Comparison of ENCODE assay signal across 1 cellular context in the genomic region with DNA sequence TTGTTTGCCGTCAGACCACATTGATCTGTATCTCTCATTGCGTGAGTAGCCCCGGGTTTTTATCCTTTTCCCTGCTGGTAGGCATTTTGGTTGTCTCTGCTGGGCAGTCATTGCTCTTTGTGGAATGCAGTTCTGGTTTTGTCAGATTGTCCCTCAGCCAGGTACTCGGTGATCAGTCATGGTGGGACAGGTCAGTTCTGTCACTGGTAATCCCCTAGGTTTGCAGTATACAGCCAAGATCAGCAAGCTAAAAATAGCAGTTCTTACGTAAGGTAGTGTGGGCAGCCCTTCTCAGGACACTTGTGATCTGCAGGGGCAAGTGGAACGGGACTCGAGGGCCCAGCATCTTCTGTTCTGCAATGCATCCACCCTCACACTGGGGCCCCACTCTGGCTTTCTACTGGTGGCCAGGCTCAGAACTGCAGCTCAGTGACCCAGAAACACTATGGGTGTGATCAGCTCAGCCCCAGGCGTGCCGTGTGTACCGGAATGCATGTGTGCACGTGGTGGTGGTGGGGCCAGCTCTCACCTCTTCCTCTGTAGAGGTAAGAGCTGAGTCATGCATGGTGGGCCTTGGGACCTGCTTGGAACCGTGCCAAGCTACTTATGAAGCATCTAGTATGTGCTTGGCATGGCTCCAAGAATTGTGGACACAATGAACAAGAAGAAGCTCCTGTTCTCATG.
TF ChIP-seq lines count a peak whose summit lies in the region.

No MANE protein-coding gene starts in this region.

TF ChIP-seq in HEK293, 187 proteins besides CTCF, POLR2A, EP300 and RAD21 (continued from another document and continues in another):
- TF ChIP-seq, protein P1, sequence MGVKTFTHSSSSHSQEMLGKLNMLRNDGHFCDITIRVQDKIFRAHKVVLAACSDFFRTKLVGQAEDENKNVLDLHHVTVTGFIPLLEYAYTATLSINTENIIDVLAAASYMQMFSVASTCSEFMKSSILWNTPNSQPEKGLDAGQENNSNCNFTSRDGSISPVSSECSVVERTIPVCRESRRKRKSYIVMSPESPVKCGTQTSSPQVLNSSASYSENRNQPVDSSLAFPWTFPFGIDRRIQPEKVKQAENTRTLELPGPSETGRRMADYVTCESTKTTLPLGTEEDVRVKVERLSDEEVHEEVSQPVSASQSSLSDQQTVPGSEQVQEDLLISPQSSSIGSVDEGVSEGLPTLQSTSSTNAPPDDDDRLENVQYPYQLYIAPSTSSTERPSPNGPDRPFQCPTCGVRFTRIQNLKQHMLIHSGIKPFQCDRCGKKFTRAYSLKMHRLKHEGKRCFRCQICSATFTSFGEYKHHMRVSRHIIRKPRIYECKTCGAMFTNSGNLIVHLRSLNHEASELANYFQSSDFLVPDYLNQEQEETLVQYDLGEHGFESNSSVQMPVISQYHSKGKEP (tag by site-specific recombination; IDR thresholded peaks at IDR 0.05) = peak; percentile 72; the same call in 1 of the 2 replicates
- TF ChIP-seq, protein P2, sequence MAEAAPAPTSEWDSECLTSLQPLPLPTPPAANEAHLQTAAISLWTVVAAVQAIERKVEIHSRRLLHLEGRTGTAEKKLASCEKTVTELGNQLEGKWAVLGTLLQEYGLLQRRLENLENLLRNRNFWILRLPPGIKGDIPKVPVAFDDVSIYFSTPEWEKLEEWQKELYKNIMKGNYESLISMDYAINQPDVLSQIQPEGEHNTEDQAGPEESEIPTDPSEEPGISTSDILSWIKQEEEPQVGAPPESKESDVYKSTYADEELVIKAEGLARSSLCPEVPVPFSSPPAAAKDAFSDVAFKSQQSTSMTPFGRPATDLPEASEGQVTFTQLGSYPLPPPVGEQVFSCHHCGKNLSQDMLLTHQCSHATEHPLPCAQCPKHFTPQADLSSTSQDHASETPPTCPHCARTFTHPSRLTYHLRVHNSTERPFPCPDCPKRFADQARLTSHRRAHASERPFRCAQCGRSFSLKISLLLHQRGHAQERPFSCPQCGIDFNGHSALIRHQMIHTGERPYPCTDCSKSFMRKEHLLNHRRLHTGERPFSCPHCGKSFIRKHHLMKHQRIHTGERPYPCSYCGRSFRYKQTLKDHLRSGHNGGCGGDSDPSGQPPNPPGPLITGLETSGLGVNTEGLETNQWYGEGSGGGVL (tag by site-specific recombination; IDR thresholded peaks at IDR 0.05) = peak; percentile 65
- TF ChIP-seq, protein P3, sequence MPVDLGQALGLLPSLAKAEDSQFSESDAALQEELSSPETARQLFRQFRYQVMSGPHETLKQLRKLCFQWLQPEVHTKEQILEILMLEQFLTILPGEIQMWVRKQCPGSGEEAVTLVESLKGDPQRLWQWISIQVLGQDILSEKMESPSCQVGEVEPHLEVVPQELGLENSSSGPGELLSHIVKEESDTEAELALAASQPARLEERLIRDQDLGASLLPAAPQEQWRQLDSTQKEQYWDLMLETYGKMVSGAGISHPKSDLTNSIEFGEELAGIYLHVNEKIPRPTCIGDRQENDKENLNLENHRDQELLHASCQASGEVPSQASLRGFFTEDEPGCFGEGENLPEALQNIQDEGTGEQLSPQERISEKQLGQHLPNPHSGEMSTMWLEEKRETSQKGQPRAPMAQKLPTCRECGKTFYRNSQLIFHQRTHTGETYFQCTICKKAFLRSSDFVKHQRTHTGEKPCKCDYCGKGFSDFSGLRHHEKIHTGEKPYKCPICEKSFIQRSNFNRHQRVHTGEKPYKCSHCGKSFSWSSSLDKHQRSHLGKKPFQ (tag by site-specific recombination; IDR thresholded peaks at IDR 0.05) = peak; percentile 88
- TF ChIP-seq ZNF292 (tag by site-specific recombination; IDR thresholded peaks at IDR 0.05; ENCODE audit: borderline replicate concordance, low read depth) = no peak
- TF ChIP-seq ZNF311 (tag by site-specific recombination; IDR thresholded peaks at IDR 0.05; ENCODE audit: borderline replicate concordance) = peak; percentile 94; the same call in 1 of the 2 replicates
- no peak for TF ChIP-seq YY2 (tag by site-specific recombination; IDR thresholded peaks at IDR 0.05)
- TF ChIP-seq, protein P4, sequence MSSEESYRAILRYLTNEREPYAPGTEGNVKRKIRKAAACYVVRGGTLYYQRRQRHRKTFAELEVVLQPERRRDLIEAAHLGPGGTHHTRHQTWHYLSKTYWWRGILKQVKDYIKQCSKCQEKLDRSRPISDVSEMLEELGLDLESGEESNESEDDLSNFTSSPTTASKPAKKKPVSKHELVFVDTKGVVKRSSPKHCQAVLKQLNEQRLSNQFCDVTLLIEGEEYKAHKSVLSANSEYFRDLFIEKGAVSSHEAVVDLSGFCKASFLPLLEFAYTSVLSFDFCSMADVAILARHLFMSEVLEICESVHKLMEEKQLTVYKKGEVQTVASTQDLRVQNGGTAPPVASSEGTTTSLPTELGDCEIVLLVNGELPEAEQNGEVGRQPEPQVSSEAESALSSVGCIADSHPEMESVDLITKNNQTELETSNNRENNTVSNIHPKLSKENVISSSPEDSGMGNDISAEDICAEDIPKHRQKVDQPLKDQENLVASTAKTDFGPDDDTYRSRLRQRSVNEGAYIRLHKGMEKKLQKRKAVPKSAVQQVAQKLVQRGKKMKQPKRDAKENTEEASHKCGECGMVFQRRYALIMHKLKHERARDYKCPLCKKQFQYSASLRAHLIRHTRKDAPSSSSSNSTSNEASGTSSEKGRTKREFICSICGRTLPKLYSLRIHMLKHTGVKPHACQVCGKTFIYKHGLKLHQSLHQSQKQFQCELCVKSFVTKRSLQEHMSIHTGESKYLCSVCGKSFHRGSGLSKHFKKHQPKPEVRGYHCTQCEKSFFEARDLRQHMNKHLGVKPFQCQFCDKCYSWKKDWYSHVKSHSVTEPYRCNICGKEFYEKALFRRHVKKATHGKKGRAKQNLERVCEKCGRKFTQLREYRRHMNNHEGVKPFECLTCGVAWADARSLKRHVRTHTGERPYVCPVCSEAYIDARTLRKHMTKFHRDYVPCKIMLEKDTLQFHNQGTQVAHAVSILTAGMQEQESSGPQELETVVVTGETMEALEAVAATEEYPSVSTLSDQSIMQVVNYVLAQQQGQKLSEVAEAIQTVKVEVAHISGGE (tag by site-specific recombination; conservative IDR thresholded peaks at IDR 0.05; ENCODE audit: low read depth) = no peak
- TF ChIP-seq ZNF626 (tag by site-specific recombination; IDR thresholded peaks at IDR 0.05) = no peak
- TF ChIP-seq TRIM28 (IDR thresholded peaks at IDR 0.05; ENCODE audit: borderline replicate concordance, low read length) = peak; percentile 75; the same call in 1 of the 2 replicates
- TF ChIP-seq BCL11B (tag by site-specific recombination; IDR thresholded peaks at IDR 0.05; ENCODE audit: low read depth) = no peak
- peak; percentile 56; the same call in 1 of the 2 replicates for TF ChIP-seq ZBTB17 (tag by site-specific recombination; IDR thresholded peaks at IDR 0.05)
- TF ChIP-seq KLF8 (tag by site-specific recombination; IDR thresholded peaks at IDR 0.05) = no peak
- TF ChIP-seq, protein P5, sequence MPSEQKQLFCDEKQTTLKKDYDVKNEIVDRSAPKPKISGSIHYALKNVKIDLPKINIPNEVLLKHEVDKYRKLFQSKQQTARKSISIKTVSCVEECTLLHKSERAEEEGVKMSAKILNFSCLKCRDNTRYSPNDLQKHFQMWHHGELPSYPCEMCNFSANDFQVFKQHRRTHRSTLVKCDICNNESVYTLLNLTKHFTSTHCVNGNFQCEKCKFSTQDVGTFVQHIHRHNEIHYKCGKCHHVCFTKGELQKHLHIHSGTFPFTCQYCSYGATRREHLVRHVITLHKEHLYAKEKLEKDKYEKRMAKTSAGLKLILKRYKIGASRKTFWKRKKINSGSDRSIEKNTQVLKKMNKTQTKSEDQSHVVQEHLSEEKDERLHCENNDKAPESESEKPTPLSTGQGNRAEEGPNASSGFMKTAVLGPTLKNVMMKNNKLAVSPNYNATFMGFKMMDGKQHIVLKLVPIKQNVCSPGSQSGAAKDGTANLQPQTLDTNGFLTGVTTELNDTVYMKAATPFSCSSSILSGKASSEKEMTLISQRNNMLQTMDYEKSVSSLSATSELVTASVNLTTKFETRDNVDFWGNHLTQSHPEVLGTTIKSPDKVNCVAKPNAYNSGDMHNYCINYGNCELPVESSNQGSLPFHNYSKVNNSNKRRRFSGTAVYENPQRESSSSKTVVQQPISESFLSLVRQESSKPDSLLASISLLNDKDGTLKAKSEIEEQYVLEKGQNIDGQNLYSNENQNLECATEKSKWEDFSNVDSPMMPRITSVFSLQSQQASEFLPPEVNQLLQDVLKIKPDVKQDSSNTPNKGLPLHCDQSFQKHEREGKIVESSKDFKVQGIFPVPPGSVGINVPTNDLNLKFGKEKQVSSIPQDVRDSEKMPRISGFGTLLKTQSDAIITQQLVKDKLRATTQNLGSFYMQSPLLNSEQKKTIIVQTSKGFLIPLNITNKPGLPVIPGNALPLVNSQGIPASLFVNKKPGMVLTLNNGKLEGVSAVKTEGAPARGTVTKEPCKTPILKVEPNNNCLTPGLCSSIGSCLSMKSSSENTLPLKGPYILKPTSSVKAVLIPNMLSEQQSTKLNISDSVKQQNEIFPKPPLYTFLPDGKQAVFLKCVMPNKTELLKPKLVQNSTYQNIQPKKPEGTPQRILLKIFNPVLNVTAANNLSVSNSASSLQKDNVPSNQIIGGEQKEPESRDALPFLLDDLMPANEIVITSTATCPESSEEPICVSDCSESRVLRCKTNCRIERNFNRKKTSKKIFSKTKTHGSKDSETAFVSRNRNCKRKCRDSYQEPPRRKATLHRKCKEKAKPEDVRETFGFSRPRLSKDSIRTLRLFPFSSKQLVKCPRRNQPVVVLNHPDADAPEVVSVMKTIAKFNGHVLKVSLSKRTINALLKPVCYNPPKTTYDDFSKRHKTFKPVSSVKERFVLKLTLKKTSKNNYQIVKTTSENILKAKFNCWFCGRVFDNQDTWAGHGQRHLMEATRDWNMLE (tag by site-specific recombination; conservative IDR thresholded peaks at IDR 0.05; ENCODE audit: low read depth) = no peak
- TF ChIP-seq, protein P6, sequence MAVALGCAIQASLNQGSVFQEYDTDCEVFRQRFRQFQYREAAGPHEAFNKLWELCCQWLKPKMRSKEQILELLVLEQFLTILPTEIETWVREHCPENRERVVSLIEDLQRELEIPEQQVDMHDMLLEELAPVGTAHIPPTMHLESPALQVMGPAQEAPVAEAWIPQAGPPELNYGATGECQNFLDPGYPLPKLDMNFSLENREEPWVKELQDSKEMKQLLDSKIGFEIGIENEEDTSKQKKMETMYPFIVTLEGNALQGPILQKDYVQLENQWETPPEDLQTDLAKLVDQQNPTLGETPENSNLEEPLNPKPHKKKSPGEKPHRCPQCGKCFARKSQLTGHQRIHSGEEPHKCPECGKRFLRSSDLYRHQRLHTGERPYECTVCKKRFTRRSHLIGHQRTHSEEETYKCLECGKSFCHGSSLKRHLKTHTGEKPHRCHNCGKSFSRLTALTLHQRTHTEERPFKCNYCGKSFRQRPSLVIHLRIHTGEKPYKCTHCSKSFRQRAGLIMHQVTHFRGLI (tag by site-specific recombination; IDR thresholded peaks at IDR 0.05) = no peak
- no peak for TF ChIP-seq ZNF324 (tag by site-specific recombination; IDR thresholded peaks at IDR 0.05)
- TF ChIP-seq ZNF501 (tag by site-specific recombination; IDR thresholded peaks at IDR 0.05) = no peak
- TF ChIP-seq ZNF660 (tag by site-specific recombination; IDR thresholded peaks at IDR 0.05) = no peak; the same call in 1 of the 2 replicates
- TF ChIP-seq, protein P7, sequence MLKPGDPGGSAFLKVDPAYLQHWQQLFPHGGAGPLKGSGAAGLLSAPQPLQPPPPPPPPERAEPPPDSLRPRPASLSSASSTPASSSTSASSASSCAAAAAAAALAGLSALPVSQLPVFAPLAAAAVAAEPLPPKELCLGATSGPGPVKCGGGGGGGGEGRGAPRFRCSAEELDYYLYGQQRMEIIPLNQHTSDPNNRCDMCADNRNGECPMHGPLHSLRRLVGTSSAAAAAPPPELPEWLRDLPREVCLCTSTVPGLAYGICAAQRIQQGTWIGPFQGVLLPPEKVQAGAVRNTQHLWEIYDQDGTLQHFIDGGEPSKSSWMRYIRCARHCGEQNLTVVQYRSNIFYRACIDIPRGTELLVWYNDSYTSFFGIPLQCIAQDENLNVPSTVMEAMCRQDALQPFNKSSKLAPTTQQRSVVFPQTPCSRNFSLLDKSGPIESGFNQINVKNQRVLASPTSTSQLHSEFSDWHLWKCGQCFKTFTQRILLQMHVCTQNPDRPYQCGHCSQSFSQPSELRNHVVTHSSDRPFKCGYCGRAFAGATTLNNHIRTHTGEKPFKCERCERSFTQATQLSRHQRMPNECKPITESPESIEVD (tag by site-specific recombination; IDR thresholded peaks at IDR 0.05) = no peak
- peak; percentile 93; the same call in 1 of the 2 replicates for TF ChIP-seq ZNF621 (tag by site-specific recombination; IDR thresholded peaks at IDR 0.05)
- no peak for TF ChIP-seq SP3 (tag by site-specific recombination; IDR thresholded peaks at IDR 0.05)
- no peak for TF ChIP-seq ZFP41 (tag by site-specific recombination; IDR thresholded peaks at IDR 0.05; ENCODE audit: borderline replicate concordance)
- no peak for TF ChIP-seq ZNF19 (tag by site-specific recombination; IDR thresholded peaks at IDR 0.05; ENCODE audit: low read depth)
- peak; percentile 62; the same call in 1 of the 2 replicates for TF ChIP-seq OSR2 (tag by site-specific recombination; IDR thresholded peaks at IDR 0.05)
- TF ChIP-seq, protein P8, sequence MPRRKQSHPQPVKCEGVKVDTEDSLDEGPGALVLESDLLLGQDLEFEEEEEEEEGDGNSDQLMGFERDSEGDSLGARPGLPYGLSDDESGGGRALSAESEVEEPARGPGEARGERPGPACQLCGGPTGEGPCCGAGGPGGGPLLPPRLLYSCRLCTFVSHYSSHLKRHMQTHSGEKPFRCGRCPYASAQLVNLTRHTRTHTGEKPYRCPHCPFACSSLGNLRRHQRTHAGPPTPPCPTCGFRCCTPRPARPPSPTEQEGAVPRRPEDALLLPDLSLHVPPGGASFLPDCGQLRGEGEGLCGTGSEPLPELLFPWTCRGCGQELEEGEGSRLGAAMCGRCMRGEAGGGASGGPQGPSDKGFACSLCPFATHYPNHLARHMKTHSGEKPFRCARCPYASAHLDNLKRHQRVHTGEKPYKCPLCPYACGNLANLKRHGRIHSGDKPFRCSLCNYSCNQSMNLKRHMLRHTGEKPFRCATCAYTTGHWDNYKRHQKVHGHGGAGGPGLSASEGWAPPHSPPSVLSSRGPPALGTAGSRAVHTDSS (tag by site-specific recombination; IDR thresholded peaks at IDR 0.05) = no peak
- TF ChIP-seq SP2 (tag by site-specific recombination; IDR thresholded peaks at IDR 0.05) = no peak
- no peak for TF ChIP-seq PRDM1 (tag by site-specific recombination; IDR thresholded peaks at IDR 0.05)
- TF ChIP-seq ZNF174 (tag by site-specific recombination; IDR thresholded peaks at IDR 0.05) = no peak
- TF ChIP-seq ZNF121 (tag by site-specific recombination; IDR thresholded peaks at IDR 0.05) = no peak
